10 cellular contexts compared by ENCODE assay signal in the genomic region with DNA sequence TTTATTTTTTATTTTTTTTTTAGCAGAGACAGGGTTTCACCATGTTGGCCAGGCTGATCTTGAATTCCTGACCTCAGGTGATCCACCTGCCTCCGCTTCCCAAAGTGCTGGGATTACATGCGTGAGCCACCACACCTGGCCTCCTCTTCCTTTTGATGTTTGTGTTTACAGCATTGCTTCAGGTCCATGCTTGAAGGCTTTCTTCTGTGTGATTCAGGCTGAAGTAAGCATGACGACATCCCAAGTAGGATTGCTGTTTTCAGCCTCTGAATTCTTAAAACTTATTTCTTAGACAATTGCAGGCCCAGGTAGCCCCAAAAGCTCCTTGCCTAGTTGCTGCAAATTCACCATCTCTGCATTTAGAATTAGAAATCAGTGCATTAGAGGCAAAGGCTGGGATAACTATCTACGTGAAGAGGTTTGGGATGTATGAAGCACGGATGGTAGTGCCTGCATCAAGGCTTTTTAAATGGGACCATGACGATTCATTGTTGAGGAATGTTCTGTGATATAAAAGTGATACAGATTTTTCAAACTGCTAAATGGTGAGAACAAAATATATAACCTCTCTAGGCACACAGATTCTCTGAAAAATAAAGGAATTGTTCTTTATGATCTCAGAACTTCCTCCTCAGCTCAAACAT. TPM values are rescaled to one million over a fixed set of nuclear protein-coding genes. Genes with fewer than 3 reads are reported as not detected.
DNase-seq lines count a peak whose midpoint lies in the region; ATAC-seq, FAIRE-seq and TF ChIP-seq lines count a peak whose summit lies in the region.
"Had no signal": no experiment of that assay in that cellular context is flagged by ENCODE, and none has a peak within 500 bp of the region (broad histone marks: within the 10 kb centered on the region; RNA-seq: fewer than 3 reads in every experiment).

No MANE protein-coding gene starts in this region.

- H3K27ac Mint-ChIP-seq in CD8-positive, alpha-beta T cell = peak overlapping the region; percentile 39
- H3K27ac Mint-ChIP-seq in IgD-negative memory B cell = peak overlapping the region; percentile 12 to 62 (median 23)
- H3K27ac Mint-ChIP-seq in natural killer cell = peak overlapping the region; percentile 98 to 100

- peaks cover 61% of the 10 kb centered on the region for H3K4me1 Mint-ChIP-seq in CD8-positive, alpha-beta T cell (ENCODE audit: low read depth)
- H3K4me1 Mint-ChIP-seq in IgD-negative memory B cell = peaks cover 26 to 42% (median 39%) of the 10 kb centered on the region in 3 donors
- peaks cover 56 to 69% of the 10 kb centered on the region in 2 donors for H3K4me1 Mint-ChIP-seq in natural killer cell

- H3K4me1 ChIP-seq in CD8-positive, alpha-beta T cell (ENCODE audit: insufficient read depth, low read length) = peaks cover 37% of the 10 kb centered on the region
- H3K4me1 ChIP-seq in pancreas = peaks cover 9 to 25% (median 18%) of the 10 kb centered on the region in 3 donors

- ATAC-seq in CD8-positive, alpha-beta T cell = no peak
- ATAC-seq in natural killer cell (no peak), HG03139 (IDR thresholded peaks at IDR 0.05; ENCODE audit: unreplicated experiment) (no peak), pancreas (no peak), GM21360 (IDR thresholded peaks at IDR 0.05; ENCODE audit: unreplicated experiment) (no peak)

- no peak overlapping the region for H3K4me3 ChIP-seq in CD8-positive, alpha-beta T cell (ENCODE audit: low read depth, low read length)
- no peak overlapping the region for H3K4me3 ChIP-seq in pancreas

- TF ChIP-seq CTCF in CD8-positive, alpha-beta T cell (IDR thresholded peaks at IDR 0.05) = no peak
- no peak for TF ChIP-seq CTCF in natural killer cell (IDR thresholded peaks at IDR 0.05)
- no peak for TF ChIP-seq CTCF in pancreas (IDR thresholded peaks at IDR 0.05)

- intact Hi-C loops in CD8-positive, alpha-beta T cell (cut with DNase I, micrococcal nuclease) = loop anchor here (2.0 to 10.0 kb wide), 4 partner anchors 19 to 1019 kb away; partner anchors contain the start of genes FAM13B (in 2 of the 2), HNRNPA0 (in 1 of the 2) and UBE2D2 (in 1 of the 2)
- intact Hi-C loops in natural killer cell (cut with micrococcal nuclease) (loop anchor here (10.0 kb wide), 1 partner anchor 51 kb away; no protein-coding TSS in a partner anchor), pancreas (cut with DNase I) (no loop called here)

- no peaks in the 10 kb centered on the region for H3K9me3 ChIP-seq in CD8-positive, alpha-beta T cell (ENCODE audit: low read length)
- H3K9me3 ChIP-seq in pancreas = no peaks in the 10 kb centered on the region

- CTCF ChIA-PET in CD8-positive, alpha-beta T cell (lab: Charles Lee) = interaction anchor here (0.7 to 1.7 kb wide), 5 partner anchors 10 to 417 kb away, joined by 3 to 4 read pairs (median 3); no protein-coding TSS in a partner anchor

- no peaks in the 10 kb centered on the region for H3K9me3 Mint-ChIP-seq in CD8-positive, alpha-beta T cell
- no peaks in the 10 kb centered on the region for H3K9me3 Mint-ChIP-seq in IgD-negative memory B cell
- H3K9me3 Mint-ChIP-seq in natural killer cell = no peaks in the 10 kb centered on the region

- no peaks in the 10 kb centered on the region for H3K36me3 ChIP-seq in CD8-positive, alpha-beta T cell (ENCODE audit: insufficient read depth, low read length)
- H3K36me3 ChIP-seq in pancreas = no peaks in the 10 kb centered on the region

- H3K27me3 ChIP-seq in CD8-positive, alpha-beta T cell (ENCODE audit: insufficient read depth, low read length) = no peaks in the 10 kb centered on the region
- H3K27me3 ChIP-seq in pancreas = no peaks in the 10 kb centered on the region

- WGBS in pancreas, 2 donors = 62 to 70% methylated on average over 6 of the region's 6 CpGs

- H3K36me3 Mint-ChIP-seq in CD8-positive, alpha-beta T cell = peaks cover 27% of the 10 kb centered on the region
- H3K36me3 Mint-ChIP-seq in IgD-negative memory B cell (no peaks in the 10 kb centered on the region), natural killer cell (no peaks in the 10 kb centered on the region)

- DNase-seq in CD8-positive, alpha-beta T cell = no peak
- DNase-seq in astrocyte of the hippocampus (ENCODE audit: low read depth, low spot score) = peak; percentile 24
- DNase-seq in natural killer cell = no peak
- no peak for DNase-seq in pancreas
- no peak for DNase-seq in stimulated activated CD8-positive, alpha-beta memory T cell treated with anti-CD3 and anti-CD28 coated beads, Interleukin-4, amount 100 ng/mL, for 48 hours
- DNase-seq: dermis blood vessel endothelial cell, NCI-H82 had no signal

- FAIRE-seq in pancreas (lab: Jason Lieb, UNC) = no peak

- POLR2A ChIA-PET in CD8-positive, alpha-beta T cell (lab: Charles Lee) = interaction anchor here (1.4 kb wide), 1 partner anchor 9 kb away, joined by 3 read pairs; no protein-coding TSS in a partner anchor

- peak overlapping the region; percentile 36 for H3K4me3 Mint-ChIP-seq in CD8-positive, alpha-beta T cell
- H3K4me3 Mint-ChIP-seq in IgD-negative memory B cell (peak overlapping the region in 1 of 4 donors; percentile 62), natural killer cell (peak overlapping the region; percentile 57)

- no peaks in the 10 kb centered on the region for H3K27me3 Mint-ChIP-seq in CD8-positive, alpha-beta T cell (ENCODE audit: low read depth)
- H3K27me3 Mint-ChIP-seq in IgD-negative memory B cell (no peaks in the 10 kb centered on the region), natural killer cell (ENCODE audit: low read depth in 2 of 2) (no peaks in the 10 kb centered on the region)

- H3K27ac ChIP-seq in CD8-positive, alpha-beta T cell (ENCODE audit: low read depth, low read length) = no peak overlapping the region
- no peak overlapping the region for H3K27ac ChIP-seq in pancreas

RNA-seq across cellular contexts. Expression of gene ETF1, which starts 3.0 kb away (rescaled TPM):
- total RNA-seq in CD8-positive, alpha-beta T cell = 100 to 1,000 TPM; 241 to 247 TPM
- polyA plus RNA-seq in IgD-negative memory B cell (32.0 TPM), pancreas (10 to 100 TPM; 14.7 to 30.5 TPM)
- total RNA-seq in natural killer cell (100 to 1,000 TPM; 135 to 189 (median 136) TPM), pancreas (10 to 100 TPM; 29.9 to 54.0 (median 36.4) TPM)

RNA-seq across cellular contexts. Expression of gene HSPA9, which starts 29.2 kb away (rescaled TPM):
- total RNA-seq in CD8-positive, alpha-beta T cell = 100 to 1,000 TPM; 464 to 500 TPM
- 126 TPM for polyA plus RNA-seq in IgD-negative memory B cell
- total RNA-seq in natural killer cell = 100 to 1,000 TPM; 272 to 308 (median 308) TPM
- total RNA-seq in pancreas = 100 to 1,000 TPM in 2 of 6 donors, 10 to 100 TPM in 4; 60.2 to 177 (median 93.4) TPM
- 10 to 100 TPM; 33.9 to 76.4 TPM for polyA plus RNA-seq in pancreas

Comparison
In these comparisons a context has a peak if more than half of its experiments do, and no peak if none do; other contexts are left out.
1. H3K27ac Mint-ChIP-seq: peak in every context shown above with its lines; median percentile 99 in natural killer cell; 39 in CD8-positive, alpha-beta T cell; 23 in IgD-negative memory B cell.
2. intact Hi-C loops: an anchor here in CD8-positive, alpha-beta T cell (2.0 to 10.0 kb wide) and natural killer cell (10.0 kb wide); none called in pancreas.